13 cellular contexts compared by ENCODE assay signal in genomic region chr1:55235722-55236121, GRCh38. TPM values are rescaled to one million over a fixed set of nuclear protein-coding genes. Genes with fewer than 3 reads are reported as not detected.
DNase-seq lines count a peak whose midpoint lies in the region; FAIRE-seq and TF ChIP-seq lines count a peak whose summit lies in the region.
"Had no signal": no experiment of that assay in that cellular context is flagged by ENCODE, and none has a peak within 500 bp of the region (broad histone marks: within the 10 kb centered on the region; RNA-seq: fewer than 3 reads in every experiment).

No MANE protein-coding gene starts in this region.

- peak overlapping the region; percentile 63 for H3K4me2 ChIP-seq in astrocyte (ENCODE audit: low read length)

- no peak for TF ChIP-seq CTCF in A673 (conservative IDR thresholded peaks at IDR 0.05; ENCODE audit: low read depth, low read length)
- no peak for TF ChIP-seq CTCF in astrocyte (IDR thresholded peaks at IDR 0.05; ENCODE audit: insufficient read depth, low read depth, low read length)
- no peak for TF ChIP-seq CTCF in progenitor cell of endocrine pancreas (IDR thresholded peaks at IDR 0.05; ENCODE audit: unreplicated experiment)
- no peak for TF ChIP-seq CTCF in coronary artery (IDR thresholded peaks at IDR 0.05)
- no peak for TF ChIP-seq CTCF in suprapubic skin (IDR thresholded peaks at IDR 0.05)

- no peak for TF ChIP-seq EP300 in suprapubic skin (IDR thresholded peaks at IDR 0.05)

- H3K4me1 Mint-ChIP-seq in astrocyte (ENCODE audit: low read depth, unreplicated experiment) = peaks cover 19% of the 10 kb centered on the region
- peaks cover 10% of the 10 kb centered on the region for H3K4me1 Mint-ChIP-seq in progenitor cell of endocrine pancreas (ENCODE audit: low read depth)

- H3K79me2 ChIP-seq in astrocyte (ENCODE audit: insufficient read depth, low read length) = no peaks in the 10 kb centered on the region

- H3K27ac Mint-ChIP-seq in astrocyte (ENCODE audit: unreplicated experiment) (no peak overlapping the region), progenitor cell of endocrine pancreas (no peak overlapping the region)

- H3K36me3 ChIP-seq in A673 (ENCODE audit: insufficient read depth, low read length, poor library complexity, severe bottlenecking) (no peaks in the 10 kb centered on the region), astrocyte (ENCODE audit: insufficient read depth, low read length) (no peaks in the 10 kb centered on the region), suprapubic skin (no peaks in the 10 kb centered on the region)
- H3K36me3 ChIP-seq: ascending aorta had no signal

- H3K4me1 ChIP-seq in A673 (ENCODE audit: insufficient read depth, low read length, poor library complexity, severe bottlenecking) (no peaks in the 10 kb centered on the region), astrocyte (ENCODE audit: insufficient read depth, low read length) (peaks cover 3% of the 10 kb centered on the region), suprapubic skin (peaks cover 14% of the 10 kb centered on the region)
- H3K4me1 ChIP-seq: ascending aorta had no signal

- WGBS in suprapubic skin = 22% methylated on average over 4 of the region's 4 CpGs

- H3K4me3 ChIP-seq in A673 (ENCODE audit: low read depth, low read length, poor library complexity, severe bottlenecking) (no peak overlapping the region), astrocyte (ENCODE audit: insufficient read depth, low read depth, low read length) (no peak overlapping the region), coronary artery (no peak overlapping the region), suprapubic skin (no peak overlapping the region)
- H3K4me3 ChIP-seq: ascending aorta had no signal

- no peaks in the 10 kb centered on the region for H3K27me3 ChIP-seq in A673 (replicated peaks; ENCODE audit: insufficient read depth, low read depth, low read length, poor library complexity)
- H3K27me3 ChIP-seq in astrocyte (ENCODE audit: insufficient read depth, low read length) = no peaks in the 10 kb centered on the region
- H3K27me3 ChIP-seq in suprapubic skin = no peaks in the 10 kb centered on the region
- H3K27me3 ChIP-seq: ascending aorta had no signal

- peak; percentile 93 for FAIRE-seq in astrocyte (lab: Jason Lieb, UNC)

- intact Hi-C loops in A673 (cut with micrococcal nuclease; ENCODE audit: unreplicated experiment) = no loop called here

- CTCF ChIA-PET in A673 (lab: Charles Lee) = no interaction called here

- H3K9me3 ChIP-seq in A673 (ENCODE audit: low read depth, low read length, poor library complexity, severe bottlenecking) (no peaks in the 10 kb centered on the region), astrocyte (ENCODE audit: insufficient read depth, low read depth, low read length) (no peaks in the 10 kb centered on the region), suprapubic skin (no peaks in the 10 kb centered on the region)
- H3K9me3 ChIP-seq: ascending aorta had no signal

- no TSS peak for BruUV-seq in A673 (replicated peaks; lab: Mats Ljungman, UMichigan)

- POLR2A ChIA-PET in A673 (lab: Charles Lee; ENCODE audit: low non-redundant PET) = no interaction called here

- TF ChIP-seq POLR2A in suprapubic skin (IDR thresholded peaks at IDR 0.05) = no peak

- H3K27me3 Mint-ChIP-seq in astrocyte (ENCODE audit: low read depth, unreplicated experiment) = peaks cover 2% of the 10 kb centered on the region
- H3K27me3 Mint-ChIP-seq in progenitor cell of endocrine pancreas = peaks cover 5% of the 10 kb centered on the region

- peak; percentile 16 for DNase-seq in A673 (ENCODE audit: low spot score)
- DNase-seq in HPDE6-E6E7 (ENCODE audit: extremely low spot score) = peak; percentile 54
- DNase-seq in astrocyte (ENCODE audit: low read depth) = peak; percentile 83
- DNase-seq in islet precursor cell = peak; percentile 71
- no peak for DNase-seq in progenitor cell of endocrine pancreas (ENCODE audit: low spot score, unreplicated experiment)
- no peak for DNase-seq in coronary artery (ENCODE audit: low spot score)
- no peak for DNase-seq in NCI-H187 (lab: John Stamatoyannopoulos, UW)
- no peak for DNase-seq in suprapubic skin (ENCODE audit: low spot score in 2 of 2)
- DNase-seq: activated CD8-positive, alpha-beta memory T cell treated with anti-CD3 and anti-CD28 coated beads, Interleukin-2, amount 50 U/mL, for 4 hours; NCI-H1436 treated with DMSO at 0.1 percent for 48 hours; stimulated activated CD4-positive, alpha-beta T cell treated with anti-CD3 and anti-CD28 coated beads, Interleukin-2, amount 100 ng/mL, for 24 hours had no signal

- H3K4me3 Mint-ChIP-seq in astrocyte (ENCODE audit: unreplicated experiment) (no peak overlapping the region), progenitor cell of endocrine pancreas (ENCODE audit: low read depth) (no peak overlapping the region)

- no peak overlapping the region for H2AFZ ChIP-seq in astrocyte (ENCODE audit: low read depth, low read length)

- H3K9me3 Mint-ChIP-seq in astrocyte (ENCODE audit: unreplicated experiment) (peaks cover 3% of the 10 kb centered on the region), progenitor cell of endocrine pancreas (ENCODE audit: low read depth) (no peaks in the 10 kb centered on the region)

- no peak overlapping the region for H3K9ac ChIP-seq in astrocyte (ENCODE audit: low read length)

- H3K36me3 Mint-ChIP-seq in astrocyte (ENCODE audit: low read depth, unreplicated experiment) (no peaks in the 10 kb centered on the region), progenitor cell of endocrine pancreas (ENCODE audit: insufficient read depth) (no peaks in the 10 kb centered on the region)

- no peaks in the 10 kb centered on the region for H4K20me1 ChIP-seq in astrocyte (ENCODE audit: insufficient read depth, low read length)

- H3K27ac ChIP-seq in A673 (ENCODE audit: low read depth, low read length, poor library complexity, severe bottlenecking) (no peak overlapping the region), astrocyte (ENCODE audit: low read depth, low read length) (no peak overlapping the region), coronary artery (no peak overlapping the region), suprapubic skin (no peak overlapping the region)
- H3K27ac ChIP-seq: ascending aorta, C4-2B had no signal

RNA-seq across cellular contexts. Expression of gene USP24, which starts 20.6 kb away (rescaled TPM):
- total RNA-seq in A673 (2021) = 53.0 and 54.6 TPM in 2 replicates
- total RNA-seq in astrocyte = 22.9 and 30.8 TPM in 2 replicates
- total RNA-seq in progenitor cell of endocrine pancreas = 57.1 and 61.0 TPM in 2 replicates
- 10 to 100 TPM; 27.7 to 84.0 (median 30.2) TPM for total RNA-seq in suprapubic skin

Comparison
In these comparisons a context has a peak if more than half of its experiments do, and no peak if none do; other contexts are left out.
1. DNase-seq: peak in A673 (single experiment), HPDE6-E6E7 (single experiment), astrocyte (single experiment) and islet precursor cell (single experiment); none in progenitor cell of endocrine pancreas (single experiment), coronary artery (single experiment), NCI-H187 (0 of 2) and suprapubic skin (0 of 2).